Comparison of ENCODE assay signal across 27 cellular contexts in genomic region chr12:126084480-126084879, GRCh38.
A peak's percentile ranks its signal among the peaks of the same experiment; 100 is the strongest.
DNase-seq lines count a peak whose midpoint lies in the region; ATAC-seq, FAIRE-seq and TF ChIP-seq lines count a peak whose summit lies in the region.
"Had no signal": no experiment of that assay in that cellular context is flagged by ENCODE, and none has a peak within 500 bp of the region (broad histone marks: within the 10 kb centered on the region; RNA-seq: fewer than 3 reads in every experiment).

No MANE protein-coding gene starts in this region.

- TF ChIP-seq CTCF in bronchial epithelial cell (IDR thresholded peaks at IDR 0.05; ENCODE audit: insufficient read depth, low read length, severe bottlenecking) = no peak
- no peak for TF ChIP-seq CTCF in CD8-positive, alpha-beta T cell (IDR thresholded peaks at IDR 0.05)

- H3K4me3 ChIP-seq in bronchial epithelial cell (ENCODE audit: low read depth, low read length) = no peak overlapping the region
- no peak overlapping the region for H3K4me3 ChIP-seq in CD8-positive, alpha-beta T cell (ENCODE audit: low read depth, low read length)
- H3K4me3 ChIP-seq in small intestine (ENCODE audit: low read depth in 1 of 2, low read length in 2 of 2) = no peak overlapping the region
- H3K4me3 ChIP-seq: colonic mucosa had no signal

- H3K4me1 ChIP-seq in CD8-positive, alpha-beta T cell (ENCODE audit: insufficient read depth, low read length) = no peaks in the 10 kb centered on the region
- no peaks in the 10 kb centered on the region for H3K4me1 ChIP-seq in small intestine (ENCODE audit: control insufficient read depth in 2 of 2, insufficient read depth in 1 of 2, low read depth in 1 of 2, low read length in 1 of 2)
- H3K4me1 ChIP-seq: colonic mucosa had no signal

- no peaks in the 10 kb centered on the region for H3K4me1 Mint-ChIP-seq in CD8-positive, alpha-beta T cell (ENCODE audit: low read depth)
- H3K4me1 Mint-ChIP-seq: activated CD4-positive, alpha-beta T cell treated with anti-CD3 and anti-CD28 coated beads, Interleukin-2, amount 10 ng/mL, durations not matched to agents 7 days and 5 days; activated naive CD8-positive, alpha-beta T cell treated with anti-CD3 and anti-CD28 coated beads, Interleukin-2, amount 50 U/mL, for 24 hours had no signal

- FAIRE-seq in RCC 7860 (lab: Jason Lieb, UNC) = no peak
- no peak for FAIRE-seq in bronchial epithelial cell (lab: Jason Lieb, UNC)
- no peak for FAIRE-seq in small intestine (lab: Jason Lieb, UNC)
- FAIRE-seq: HepG2 had no signal

- H3K36me3 ChIP-seq in bronchial epithelial cell (ENCODE audit: control insufficient read depth, insufficient read depth, low read length) = no peaks in the 10 kb centered on the region
- no peaks in the 10 kb centered on the region for H3K36me3 ChIP-seq in CD8-positive, alpha-beta T cell (ENCODE audit: insufficient read depth, low read length)
- H3K36me3 ChIP-seq in small intestine (ENCODE audit: control insufficient read depth in 2 of 2, insufficient read depth in 2 of 2, low read length in 2 of 2) = no peaks in the 10 kb centered on the region
- H3K36me3 ChIP-seq: colonic mucosa had no signal

- intact Hi-C loops in CD8-positive, alpha-beta T cell (cut with DNase I, micrococcal nuclease) = no loop called here

- H3K27ac Mint-ChIP-seq in CD8-positive, alpha-beta T cell = no peak overlapping the region
- H3K27ac Mint-ChIP-seq: activated CD4-positive, alpha-beta T cell treated with anti-CD3 and anti-CD28 coated beads, Interleukin-2, amount 10 ng/mL, durations not matched to agents 7 days and 5 days; activated naive CD8-positive, alpha-beta T cell treated with anti-CD3 and anti-CD28 coated beads, Interleukin-2, amount 50 U/mL, for 24 hours; activated T-cell treated with anti-CD3 and anti-CD28 coated beads, Interleukin-2, amount 50 U/mL, for 24 hours; CD4-positive, alpha-beta T cell had no signal

- DNase-seq in NCI-H2029 (lab: John Stamatoyannopoulos, UW) (peak; percentile 4), NCI-H2029 treated with DMSO at 0.1 percent for 48 hours (lab: John Stamatoyannopoulos, UW) (no peak), RCC 7860 (ENCODE audit: low spot score) (peak; percentile 8), bronchial epithelial cell (ENCODE audit: low read depth) (peak; percentile 3), renal cortical epithelial cell (ENCODE audit: low read depth) (peak; percentile 35), small intestine (no peak)
- no peak for DNase-seq in activated CD4-positive, alpha-beta T cell treated with anti-CD3 and anti-CD28 coated beads for 1 hour
- DNase-seq in CD8-positive, alpha-beta T cell = no peak
- DNase-seq: 8988T; activated CD4-positive, alpha-beta T cell treated with anti-CD3 and anti-CD28 coated beads, Interleukin-2, amount 10 ng/mL, durations not matched to agents 7 days and 5 days; activated gamma-delta T cell treated with Interleukin-2 at 50 U/mL for 16 hours; activated naive CD8-positive, alpha-beta T cell treated with anti-CD3 and anti-CD28 coated beads, Interleukin-2, amount 50 U/mL, for 24 hours; activated T-cell treated with anti-CD3 and anti-CD28 coated beads, Interleukin-2, amount 50 U/mL, for 24 hours; CD4-positive, alpha-beta T cell; colonic mucosa; DMS 273 treated with DMSO at 0.1 percent for 48 hours; effector CD8-positive, alpha-beta T cell; erythroblast; foreskin fibroblast; H7; NCI-H1092 treated with DMSO at 0.1 percent for 48 hours; NCI-H187 treated with DMSO at 0.1 percent for 48 hours; NCI-H226; NCI-H82; stimulated activated naive CD4-positive, alpha-beta T cell treated with Interleukin-2 at 50 U/mL for 16 hours had no signal

- no peaks in the 10 kb centered on the region for H3K36me3 Mint-ChIP-seq in CD8-positive, alpha-beta T cell

- ATAC-seq in CD8-positive, alpha-beta T cell = no peak
- ATAC-seq: activated naive CD8-positive, alpha-beta T cell treated with anti-CD3 and anti-CD28 coated beads, Interleukin-2, amount 50 U/mL, for 24 hours; HepG2 had no signal

- no peak overlapping the region for H3K4me3 Mint-ChIP-seq in CD8-positive, alpha-beta T cell
- H3K4me3 Mint-ChIP-seq: activated CD4-positive, alpha-beta T cell treated with anti-CD3 and anti-CD28 coated beads, Interleukin-2, amount 10 ng/mL, durations not matched to agents 7 days and 5 days; activated naive CD8-positive, alpha-beta T cell treated with anti-CD3 and anti-CD28 coated beads, Interleukin-2, amount 50 U/mL, for 24 hours; activated T-cell treated with anti-CD3 and anti-CD28 coated beads, Interleukin-2, amount 50 U/mL, for 24 hours; CD4-positive, alpha-beta T cell had no signal

- H3K27me3 ChIP-seq in bronchial epithelial cell (ENCODE audit: control insufficient read depth, insufficient read depth, low read length) (no peaks in the 10 kb centered on the region), small intestine (ENCODE audit: control insufficient read depth in 2 of 2, insufficient read depth in 2 of 2, low read length in 2 of 2) (no peaks in the 10 kb centered on the region)
- H3K27me3 ChIP-seq in CD8-positive, alpha-beta T cell (ENCODE audit: insufficient read depth, low read length) = no peaks in the 10 kb centered on the region
- H3K27me3 ChIP-seq: colonic mucosa had no signal

- H3K9me3 Mint-ChIP-seq in CD8-positive, alpha-beta T cell = peaks cover 8% of the 10 kb centered on the region
- H3K9me3 Mint-ChIP-seq: activated T-cell treated with anti-CD3 and anti-CD28 coated beads, Interleukin-2, amount 50 U/mL, for 24 hours had no signal

- H3K9me3 ChIP-seq in CD8-positive, alpha-beta T cell (ENCODE audit: low read length) = no peaks in the 10 kb centered on the region
- peaks cover 2% of the 10 kb centered on the region for H3K9me3 ChIP-seq in small intestine (ENCODE audit: control insufficient read depth, low read depth)
- H3K9me3 ChIP-seq: colonic mucosa had no signal

- H3K27me3 Mint-ChIP-seq in CD8-positive, alpha-beta T cell (ENCODE audit: low read depth) = no peaks in the 10 kb centered on the region
- H3K27me3 Mint-ChIP-seq: activated CD4-positive, alpha-beta T cell treated with anti-CD3 and anti-CD28 coated beads, Interleukin-2, amount 10 ng/mL, durations not matched to agents 7 days and 5 days; activated naive CD8-positive, alpha-beta T cell treated with anti-CD3 and anti-CD28 coated beads, Interleukin-2, amount 50 U/mL, for 24 hours; activated T-cell treated with anti-CD3 and anti-CD28 coated beads, Interleukin-2, amount 50 U/mL, for 24 hours; CD4-positive, alpha-beta T cell had no signal

- H3K27ac ChIP-seq in CD8-positive, alpha-beta T cell (ENCODE audit: low read depth, low read length) = no peak overlapping the region
- no peak overlapping the region for H3K27ac ChIP-seq in small intestine (ENCODE audit: low read depth in 1 of 2, low read length in 1 of 2)
- H3K27ac ChIP-seq: colonic mucosa, VCaP had no signal

- POLR2A ChIA-PET in CD8-positive, alpha-beta T cell (lab: Charles Lee) = no interaction called here

- CTCF ChIA-PET in CD8-positive, alpha-beta T cell (lab: Charles Lee) = no interaction called here

Comparison
In these comparisons a context has a peak if more than half of its experiments do, and no peak if none do; other contexts are left out.
1. DNase-seq: peak in NCI-H2029 (single experiment), RCC 7860 (single experiment), bronchial epithelial cell (single experiment) and renal cortical epithelial cell (single experiment); none in NCI-H2029 treated with DMSO at 0.1 percent for 48 hours (single experiment), activated CD4-positive, alpha-beta T cell treated with anti-CD3 and anti-CD28 coated beads for 1 hour (single experiment), CD8-positive, alpha-beta T cell (0 of 7) and small intestine (single experiment).